ENCODE assay signal across 1 cellular context in the genomic region with DNA sequence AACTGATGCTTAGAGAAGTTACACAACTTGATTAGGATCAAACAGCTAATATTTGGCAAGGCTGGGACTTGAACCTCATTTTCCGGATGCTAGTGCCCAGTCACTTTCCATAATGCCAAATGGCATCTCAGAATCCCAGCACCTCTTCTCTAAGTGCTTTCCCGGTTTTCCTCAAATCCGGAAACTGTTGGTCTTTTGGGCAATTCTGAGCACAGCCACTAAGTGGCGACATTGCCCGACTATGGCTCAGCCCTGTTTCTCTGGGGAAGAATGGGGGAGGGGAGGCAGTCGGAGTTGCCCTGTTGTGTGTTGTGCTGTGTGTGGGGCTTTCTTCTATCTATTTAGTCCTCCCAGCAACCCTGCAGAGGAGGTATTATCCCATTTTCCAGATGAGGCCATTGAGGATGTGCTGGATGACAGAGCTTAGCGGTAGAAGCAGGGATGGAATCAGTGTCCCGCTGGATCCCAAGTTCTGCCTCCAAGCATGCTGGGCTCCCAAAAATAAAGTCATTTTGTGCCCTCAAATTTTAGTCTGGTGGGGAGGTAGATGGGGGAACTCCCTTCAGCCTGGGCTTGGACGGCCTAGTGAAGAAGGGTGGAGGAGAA.
TF ChIP-seq lines count a peak whose summit lies in the region.

No MANE protein-coding gene starts in this region.

TF ChIP-seq in liver, 16 proteins besides CTCF, POLR2A, EP300 and RAD21 (continued from another document):
- TF ChIP-seq, protein P1, sequence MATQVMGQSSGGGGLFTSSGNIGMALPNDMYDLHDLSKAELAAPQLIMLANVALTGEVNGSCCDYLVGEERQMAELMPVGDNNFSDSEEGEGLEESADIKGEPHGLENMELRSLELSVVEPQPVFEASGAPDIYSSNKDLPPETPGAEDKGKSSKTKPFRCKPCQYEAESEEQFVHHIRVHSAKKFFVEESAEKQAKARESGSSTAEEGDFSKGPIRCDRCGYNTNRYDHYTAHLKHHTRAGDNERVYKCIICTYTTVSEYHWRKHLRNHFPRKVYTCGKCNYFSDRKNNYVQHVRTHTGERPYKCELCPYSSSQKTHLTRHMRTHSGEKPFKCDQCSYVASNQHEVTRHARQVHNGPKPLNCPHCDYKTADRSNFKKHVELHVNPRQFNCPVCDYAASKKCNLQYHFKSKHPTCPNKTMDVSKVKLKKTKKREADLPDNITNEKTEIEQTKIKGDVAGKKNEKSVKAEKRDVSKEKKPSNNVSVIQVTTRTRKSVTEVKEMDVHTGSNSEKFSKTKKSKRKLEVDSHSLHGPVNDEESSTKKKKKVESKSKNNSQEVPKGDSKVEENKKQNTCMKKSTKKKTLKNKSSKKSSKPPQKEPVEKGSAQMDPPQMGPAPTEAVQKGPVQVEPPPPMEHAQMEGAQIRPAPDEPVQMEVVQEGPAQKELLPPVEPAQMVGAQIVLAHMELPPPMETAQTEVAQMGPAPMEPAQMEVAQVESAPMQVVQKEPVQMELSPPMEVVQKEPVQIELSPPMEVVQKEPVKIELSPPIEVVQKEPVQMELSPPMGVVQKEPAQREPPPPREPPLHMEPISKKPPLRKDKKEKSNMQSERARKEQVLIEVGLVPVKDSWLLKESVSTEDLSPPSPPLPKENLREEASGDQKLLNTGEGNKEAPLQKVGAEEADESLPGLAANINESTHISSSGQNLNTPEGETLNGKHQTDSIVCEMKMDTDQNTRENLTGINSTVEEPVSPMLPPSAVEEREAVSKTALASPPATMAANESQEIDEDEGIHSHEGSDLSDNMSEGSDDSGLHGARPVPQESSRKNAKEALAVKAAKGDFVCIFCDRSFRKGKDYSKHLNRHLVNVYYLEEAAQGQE (IDR thresholded peaks at IDR 0.05), result no peak
- no peak for TF ChIP-seq HNF4A (conservative IDR thresholded peaks at IDR 0.05)
